3 cellular contexts compared by ENCODE assay signal in genomic region chr5:61398440-61398839, GRCh38.
"Had no signal": no experiment of that assay in that cellular context is flagged by ENCODE, and none has a peak within 500 bp of the region (broad histone marks: within the 10 kb centered on the region; RNA-seq: fewer than 3 reads in every experiment).

No MANE protein-coding gene starts in this region.

- DNase-seq: GDM1, GF-D8 had no signal

- H3K4me3 ChIP-seq: GM12878 had no signal

- ATAC-seq: GM12878 had no signal
